8 cellular contexts compared by ENCODE assay signal in the genomic region with DNA sequence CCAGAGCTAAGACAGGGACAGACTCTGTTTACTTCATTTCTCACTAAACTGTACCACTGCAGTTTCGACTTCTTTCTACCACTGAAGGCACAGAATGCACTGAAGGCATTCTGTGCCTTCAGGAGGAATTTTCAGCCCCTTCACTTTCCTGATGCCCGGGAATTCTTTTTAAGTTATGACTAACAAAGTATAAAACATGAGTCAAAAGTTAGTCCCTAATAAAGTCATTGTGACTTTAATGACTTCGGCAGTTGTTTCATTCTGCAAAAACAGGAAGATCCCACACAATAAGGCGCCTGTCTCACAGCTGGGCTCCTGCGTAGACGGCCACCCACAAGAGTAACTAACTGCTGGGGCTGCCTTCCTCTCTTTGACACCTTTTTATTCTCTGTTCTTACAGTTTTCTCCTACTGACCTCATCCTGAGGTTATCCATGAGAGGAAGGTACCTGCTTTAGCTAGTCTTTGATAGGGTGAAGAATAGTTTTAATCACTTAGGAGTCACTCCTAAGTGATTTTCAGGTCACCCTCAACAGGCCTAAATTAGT.
DNase-seq lines count a peak whose midpoint lies in the region; ATAC-seq lines count a peak whose summit lies in the region.

No MANE protein-coding gene starts in this region.

- peaks cover 81 to 87% (median 83%) of the 10 kb centered on the region in 3 donors for H3K4me1 Mint-ChIP-seq in IgD-negative memory B cell
- peaks cover 98% of the 10 kb centered on the region for H3K4me1 Mint-ChIP-seq in activated T-cell treated with anti-CD3 and anti-CD28 coated beads, Interleukin-2, amount 50 U/mL, for 72 hours (ENCODE audit: low read depth)
- peaks cover 98% of the 10 kb centered on the region for H3K4me1 Mint-ChIP-seq in stimulated activated naive CD8-positive, alpha-beta T cell treated with anti-CD3 and anti-CD28 coated beads, Interleukin-15, Interleukin-2, amounts not matched to agents 100 ng/mL and 50 ng/mL, for 24 hours (ENCODE audit: low read depth)

- H3K27me3 Mint-ChIP-seq in IgD-negative memory B cell: no peaks in the 10 kb centered on the region
- no peaks in the 10 kb centered on the region for H3K27me3 Mint-ChIP-seq in activated T-cell treated with anti-CD3 and anti-CD28 coated beads, Interleukin-2, amount 50 U/mL, for 72 hours (ENCODE audit: low read depth)
- no peaks in the 10 kb centered on the region for H3K27me3 Mint-ChIP-seq in stimulated activated naive CD8-positive, alpha-beta T cell treated with anti-CD3 and anti-CD28 coated beads, Interleukin-15, Interleukin-2, amounts not matched to agents 100 ng/mL and 50 ng/mL, for 24 hours

- DNase-seq in EL (peak; percentile 68), iPS-NIHi7 (ENCODE audit: extremely low spot score) (peak; percentile 38), OCI-M1 (lab: John Stamatoyannopoulos, UW) (no peak), NCI-H345 treated with DMSO at 0.1 percent for 48 hours (lab: John Stamatoyannopoulos, UW; ENCODE audit: unreplicated experiment) (no peak)
- peak; percentile 55 to 59 for DNase-seq in activated T-cell treated with anti-CD3 and anti-CD28 coated beads, Interleukin-2, amount 50 U/mL, for 72 hours

- peaks cover 0 to 4% (median 2%) of the 10 kb centered on the region in 3 donors for H3K9me3 Mint-ChIP-seq in IgD-negative memory B cell
- peaks cover 0 to 1% of the 10 kb centered on the region in 2 donors for H3K9me3 Mint-ChIP-seq in activated T-cell treated with anti-CD3 and anti-CD28 coated beads, Interleukin-2, amount 50 U/mL, for 72 hours
- peaks cover 5% of the 10 kb centered on the region for H3K9me3 Mint-ChIP-seq in stimulated activated naive CD8-positive, alpha-beta T cell treated with anti-CD3 and anti-CD28 coated beads, Interleukin-15, Interleukin-2, amounts not matched to agents 100 ng/mL and 50 ng/mL, for 24 hours

- H3K36me3 Mint-ChIP-seq in IgD-negative memory B cell: peaks cover 17% of the 10 kb centered on the region
- H3K36me3 Mint-ChIP-seq in activated T-cell treated with anti-CD3 and anti-CD28 coated beads, Interleukin-2, amount 50 U/mL, for 72 hours (ENCODE audit: insufficient read depth in 2 of 2): peaks cover 3 to 5% of the 10 kb centered on the region in 2 donors
- peaks cover 39% of the 10 kb centered on the region for H3K36me3 Mint-ChIP-seq in stimulated activated naive CD8-positive, alpha-beta T cell treated with anti-CD3 and anti-CD28 coated beads, Interleukin-15, Interleukin-2, amounts not matched to agents 100 ng/mL and 50 ng/mL, for 24 hours (ENCODE audit: low read depth)

- peak overlapping the region; percentile 26 to 83 (median 79) for H3K4me3 Mint-ChIP-seq in IgD-negative memory B cell
- peak overlapping the region; percentile 71 to 79 for H3K4me3 Mint-ChIP-seq in activated T-cell treated with anti-CD3 and anti-CD28 coated beads, Interleukin-2, amount 50 U/mL, for 72 hours
- peak overlapping the region; percentile 81 for H3K4me3 Mint-ChIP-seq in stimulated activated naive CD8-positive, alpha-beta T cell treated with anti-CD3 and anti-CD28 coated beads, Interleukin-15, Interleukin-2, amounts not matched to agents 100 ng/mL and 50 ng/mL, for 24 hours

- ATAC-seq in GM21717 (IDR thresholded peaks at IDR 0.05; ENCODE audit: unreplicated experiment): peak; percentile 67
- peak; percentile 56 to 64 for ATAC-seq in activated T-cell treated with anti-CD3 and anti-CD28 coated beads, Interleukin-2, amount 50 U/mL, for 72 hours (replicated peaks in 1 of 2)

- H3K27ac Mint-ChIP-seq in IgD-negative memory B cell: peak overlapping the region; percentile 87 to 96 (median 93)
- peak overlapping the region; percentile 77 for H3K27ac Mint-ChIP-seq in activated T-cell treated with anti-CD3 and anti-CD28 coated beads, Interleukin-2, amount 50 U/mL, for 72 hours
- peak overlapping the region; percentile 90 for H3K27ac Mint-ChIP-seq in stimulated activated naive CD8-positive, alpha-beta T cell treated with anti-CD3 and anti-CD28 coated beads, Interleukin-15, Interleukin-2, amounts not matched to agents 100 ng/mL and 50 ng/mL, for 24 hours

Comparison
In these comparisons a context has a peak if more than half of its experiments do, and no peak if none do; other contexts are left out.
1. DNase-seq: peak in EL (single experiment), activated T-cell treated with anti-CD3 and anti-CD28 coated beads, Interleukin-2, amount 50 U/mL, for 72 hours (2 of 2) and iPS-NIHi7 (single experiment); none in OCI-M1 (single experiment) and NCI-H345 treated with DMSO at 0.1 percent for 48 hours (single experiment).
2. Peak in every context shown above with its lines, with median percentiles within 50 percentile points of each other: H3K27ac Mint-ChIP-seq and H3K4me3 Mint-ChIP-seq.